Comparison of ENCODE assay signal across 13 cellular contexts in genomic region chr6:16776394-16777017, GRCh38. TPM values are rescaled to one million over a fixed set of nuclear protein-coding genes. Genes with fewer than 3 reads are reported as not detected.
DNase-seq lines count a peak whose midpoint lies in the region; ATAC-seq and TF ChIP-seq lines count a peak whose summit lies in the region.
"Had no signal": no experiment of that assay in that cellular context is flagged by ENCODE, and none has a peak within 500 bp of the region (broad histone marks: within the 10 kb centered on the region; RNA-seq: fewer than 3 reads in every experiment).

No MANE protein-coding gene starts in this region.

- no peaks in the 10 kb centered on the region for H3K36me3 Mint-ChIP-seq in WTC11
- H3K36me3 Mint-ChIP-seq: activated naive CD8-positive, alpha-beta T cell treated with anti-CD3 and anti-CD28 coated beads for 36 hours had no signal

- H3K9me3 ChIP-seq in left ventricle myocardium inferior (replicated peaks) (no peaks in the 10 kb centered on the region), upper lobe of right lung (no peaks in the 10 kb centered on the region)
- H3K9me3 ChIP-seq: lower lobe of right lung, neutrophil had no signal

- no peak overlapping the region for H3K4me3 Mint-ChIP-seq in WTC11
- H3K4me3 Mint-ChIP-seq: activated naive CD8-positive, alpha-beta T cell treated with anti-CD3 and anti-CD28 coated beads for 36 hours had no signal

- no peaks in the 10 kb centered on the region for H3K27me3 Mint-ChIP-seq in WTC11 (ENCODE audit: low read depth)
- H3K27me3 Mint-ChIP-seq: activated naive CD8-positive, alpha-beta T cell treated with anti-CD3 and anti-CD28 coated beads for 36 hours had no signal

- intact Hi-C loops in left ventricle myocardium inferior (cut with micrococcal nuclease): no loop called here
- intact Hi-C loops in Right ventricle myocardium inferior (cut with DNase I): no loop called here
- intact Hi-C loops in upper lobe of right lung (cut with DNase I): no loop called here

- no peaks in the 10 kb centered on the region for H3K4me1 Mint-ChIP-seq in WTC11

- H3K27ac Mint-ChIP-seq in WTC11: no peak overlapping the region
- H3K27ac Mint-ChIP-seq: activated naive CD8-positive, alpha-beta T cell treated with anti-CD3 and anti-CD28 coated beads for 36 hours had no signal

- TF ChIP-seq CTCF in left ventricle myocardium inferior (IDR thresholded peaks at IDR 0.05; ENCODE audit: borderline replicate concordance) (peak; percentile 26), WTC11 (IDR thresholded peaks at IDR 0.05) (no peak), upper lobe of right lung (IDR thresholded peaks at IDR 0.05) (peak; percentile 16)

- H3K27me3 ChIP-seq in left ventricle myocardium inferior (ENCODE audit: low read depth) (no peaks in the 10 kb centered on the region), upper lobe of right lung (no peaks in the 10 kb centered on the region)
- H3K27me3 ChIP-seq: neutrophil had no signal

- POLR2A ChIA-PET in WTC11 (lab: Charles Lee): no interaction called here

- CTCF ChIA-PET in WTC11 (lab: Charles Lee): interaction anchor here (0.8 to 1.8 kb wide), 4 partner anchors 13 to 490 kb away, joined by 3 to 5 read pairs (median 4); no protein-coding TSS in a partner anchor

- H3K4me3 ChIP-seq in left ventricle myocardium inferior (no peak overlapping the region), upper lobe of right lung (no peak overlapping the region)
- H3K4me3 ChIP-seq: lower lobe of right lung had no signal

- peaks cover 4% of the 10 kb centered on the region for H3K9me3 Mint-ChIP-seq in WTC11

- H3K4me1 ChIP-seq in left ventricle myocardium inferior: peaks cover 12% of the 10 kb centered on the region
- H3K4me1 ChIP-seq in upper lobe of right lung: no peaks in the 10 kb centered on the region

- ATAC-seq in Right ventricle myocardium inferior: no peak
- ATAC-seq in WTC11: peak; percentile 69
- ATAC-seq in upper lobe of right lung: no peak
- ATAC-seq: lower lobe of right lung had no signal

- DNase-seq in left ventricle myocardium inferior (no peak), Right ventricle myocardium inferior (ENCODE audit: missing footprints) (no peak), WTC11 (ENCODE audit: low spot score) (no peak), left kidney (ENCODE audit: low read depth, low spot score) (peak; percentile 26), upper lobe of right lung (no peak), glomerular visceral epithelial cell (ENCODE audit: extremely low spot score) (no peak), LoVo (ENCODE audit: low spot score) (no peak)
- DNase-seq in stimulated activated CD4-positive, alpha-beta T cell treated with anti-CD3 and anti-CD28 coated beads, Interleukin-2, amount 100 ng/mL, for 48 hours: no peak
- DNase-seq: activated naive CD8-positive, alpha-beta T cell treated with anti-CD3 and anti-CD28 coated beads for 36 hours; DMS153; lower lobe of right lung; stimulated activated CD4-positive, alpha-beta T cell treated with anti-CD3 and anti-CD28 coated beads, Interleukin-12 subunit alpha, Interleukin-12 subunit beta, amount 100 ng/mL, for 4 hours had no signal

- H3K27ac ChIP-seq in left ventricle myocardium inferior (replicated peaks) (no peak overlapping the region), upper lobe of right lung (no peak overlapping the region)
- H3K27ac ChIP-seq: lower lobe of right lung, neutrophil had no signal

- H3K36me3 ChIP-seq in left ventricle myocardium inferior (no peaks in the 10 kb centered on the region), upper lobe of right lung (no peaks in the 10 kb centered on the region)
- H3K36me3 ChIP-seq: lower lobe of right lung, neutrophil had no signal

TF ChIP-seq in WTC11, 78 proteins besides CTCF, POLR2A, EP300 and RAD21 (continues in another document):
- TF ChIP-seq ATF6 (CRISPR knock-in tag; IDR thresholded peaks at IDR 0.05): no peak
- no peak for TF ChIP-seq GABPB1 (CRISPR knock-in tag; IDR thresholded peaks at IDR 0.05)
- no peak for TF ChIP-seq ETV6 (CRISPR knock-in tag; IDR thresholded peaks at IDR 0.05)
- TF ChIP-seq ATF3 (CRISPR knock-in tag; conservative IDR thresholded peaks at IDR 0.05): no peak
- no peak for TF ChIP-seq FOXP1 (CRISPR knock-in tag; IDR thresholded peaks at IDR 0.05; ENCODE audit: borderline replicate concordance)
- TF ChIP-seq AR (CRISPR knock-in tag; IDR thresholded peaks at IDR 0.05): no peak
- TF ChIP-seq ZNF512 (CRISPR knock-in tag; IDR thresholded peaks at IDR 0.05; ENCODE audit: borderline replicate concordance): no peak
- TF ChIP-seq ZNF425 (CRISPR knock-in tag; conservative IDR thresholded peaks at IDR 0.05): no peak
- no peak for TF ChIP-seq MLX (CRISPR knock-in tag; IDR thresholded peaks at IDR 0.05)
- no peak for TF ChIP-seq ATF1 (CRISPR knock-in tag; IDR thresholded peaks at IDR 0.05)
- no peak for TF ChIP-seq CBFB (CRISPR knock-in tag; IDR thresholded peaks at IDR 0.05; ENCODE audit: low read depth)

RNA-seq across cellular contexts. Expression of gene ATXN1, which starts 15.2 kb away (rescaled TPM):
- total RNA-seq in left ventricle myocardium inferior (41.5 TPM), Right ventricle myocardium inferior (42.5 TPM), WTC11 (2021) (7.5 to 8.8 TPM (median 8.1 TPM) in 3 replicates), upper lobe of right lung (71.2 TPM)
